ENCODE assay signal across 9 cellular contexts in genomic region chr12:24728366-24728765, GRCh38.
DNase-seq lines count a peak whose midpoint lies in the region; ATAC-seq and TF ChIP-seq lines count a peak whose summit lies in the region.
"Had no signal": no experiment of that assay in that cellular context is flagged by ENCODE, and none has a peak within 500 bp of the region (broad histone marks: within the 10 kb centered on the region; RNA-seq: fewer than 3 reads in every experiment).

No MANE protein-coding gene starts in this region.

- peak; percentile 16 for DNase-seq in NCI-H1436 (lab: John Stamatoyannopoulos, UW)
- DNase-seq in NCI-H1436 treated with DMSO at 0.1 percent for 48 hours (lab: John Stamatoyannopoulos, UW) = no peak
- peak; percentile 24 for DNase-seq in HT-29 (ENCODE audit: low spot score)
- DNase-seq in WTC11 (ENCODE audit: low spot score) = no peak
- no peak for DNase-seq in right lobe of liver
- no peak for DNase-seq in lower leg skin (ENCODE audit: low spot score in 2 of 2)
- no peak for DNase-seq in activated CD4-positive, CD25-positive, alpha-beta regulatory T cell treated with anti-CD3 and anti-CD28 coated beads, Interleukin-2, amount 50 U/mL, for 72 hours
- DNase-seq: CD4-positive, CD25-positive, alpha-beta regulatory T cell had no signal

- H3K9me3 Mint-ChIP-seq in WTC11 = peaks cover 6% of the 10 kb centered on the region; the same call in 1 of the 2 replicates

- TF ChIP-seq POLR2A in right lobe of liver (IDR thresholded peaks at IDR 0.05) = no peak
- TF ChIP-seq POLR2A in lower leg skin (IDR thresholded peaks at IDR 0.05) = no peak

- no peak overlapping the region for H3K27ac ChIP-seq in right lobe of liver

- no peaks in the 10 kb centered on the region for H3K4me1 ChIP-seq in right lobe of liver

- no peaks in the 10 kb centered on the region for H3K27me3 Mint-ChIP-seq in WTC11 (ENCODE audit: low read depth)

- ATAC-seq in WTC11 (no peak; the same call in 1 of the 2 replicates), right lobe of liver (peak; percentile 56 to 68 (median 60)), GM18907 (IDR thresholded peaks at IDR 0.05; ENCODE audit: unreplicated experiment) (no peak)

- CTCF ChIA-PET in WTC11 (lab: Charles Lee) = interaction anchor here (0.5 kb wide), 1 partner anchor 1225 kb away, joined by 3 read pairs; no protein-coding TSS in a partner anchor

- intact Hi-C loops in right lobe of liver (cut with DNase I) (no loop called here), lower leg skin (cut with DNase I; ENCODE audit: low total_unique reads) (no loop called here)

- H3K27me3 ChIP-seq in right lobe of liver = peaks cover 0 to 5% of the 10 kb centered on the region in 2 donors

- H3K36me3 Mint-ChIP-seq in WTC11 = no peaks in the 10 kb centered on the region
- H3K36me3 Mint-ChIP-seq: CD4-positive, CD25-positive, alpha-beta regulatory T cell had no signal

- H3K36me3 ChIP-seq in right lobe of liver = no peaks in the 10 kb centered on the region

- no peaks in the 10 kb centered on the region for H3K9me3 ChIP-seq in right lobe of liver

- H3K4me3 Mint-ChIP-seq in WTC11 = no peak overlapping the region
- H3K4me3 Mint-ChIP-seq: CD4-positive, CD25-positive, alpha-beta regulatory T cell had no signal

- POLR2A ChIA-PET in WTC11 (lab: Charles Lee) = no interaction called here

- H3K27ac Mint-ChIP-seq in WTC11 = no peak overlapping the region
- H3K27ac Mint-ChIP-seq: CD4-positive, CD25-positive, alpha-beta regulatory T cell had no signal

- TF ChIP-seq CTCF in WTC11 (IDR thresholded peaks at IDR 0.05) = 0 out of 2 replicates have a peak, but pooled peaks have one; percentile 15
- peak; percentile 60 to 64 (median 62) for TF ChIP-seq CTCF in right lobe of liver (IDR thresholded peaks at IDR 0.05)
- TF ChIP-seq CTCF in lower leg skin (IDR thresholded peaks at IDR 0.05) = no peak

- no peaks in the 10 kb centered on the region for H3K4me1 Mint-ChIP-seq in WTC11
- H3K4me1 Mint-ChIP-seq: CD4-positive, CD25-positive, alpha-beta regulatory T cell had no signal

- H3K4me3 ChIP-seq in right lobe of liver (no peak overlapping the region), lower leg skin (ENCODE audit: low read depth, poor library complexity, severe bottlenecking) (no peak overlapping the region)

TF ChIP-seq in WTC11, 78 proteins besides CTCF, POLR2A, EP300 and RAD21:
- TF ChIP-seq FOXK1 (CRISPR knock-in tag; IDR thresholded peaks at IDR 0.05) (no peak), CREB1 (CRISPR knock-in tag; IDR thresholded peaks at IDR 0.05) (no peak), ZNF263 (CRISPR knock-in tag; IDR thresholded peaks at IDR 0.05; ENCODE audit: low read depth) (no peak)
- TF ChIP-seq, protein P1, sequence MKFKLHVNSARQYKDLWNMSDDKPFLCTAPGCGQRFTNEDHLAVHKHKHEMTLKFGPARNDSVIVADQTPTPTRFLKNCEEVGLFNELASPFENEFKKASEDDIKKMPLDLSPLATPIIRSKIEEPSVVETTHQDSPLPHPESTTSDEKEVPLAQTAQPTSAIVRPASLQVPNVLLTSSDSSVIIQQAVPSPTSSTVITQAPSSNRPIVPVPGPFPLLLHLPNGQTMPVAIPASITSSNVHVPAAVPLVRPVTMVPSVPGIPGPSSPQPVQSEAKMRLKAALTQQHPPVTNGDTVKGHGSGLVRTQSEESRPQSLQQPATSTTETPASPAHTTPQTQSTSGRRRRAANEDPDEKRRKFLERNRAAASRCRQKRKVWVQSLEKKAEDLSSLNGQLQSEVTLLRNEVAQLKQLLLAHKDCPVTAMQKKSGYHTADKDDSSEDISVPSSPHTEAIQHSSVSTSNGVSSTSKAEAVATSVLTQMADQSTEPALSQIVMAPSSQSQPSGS (CRISPR knock-in tag; IDR thresholded peaks at IDR 0.05; ENCODE audit: borderline replicate concordance, low read depth) = no peak

Comparison
In these comparisons a context has a peak if more than half of its experiments do, and no peak if none do; other contexts are left out.
1. DNase-seq: peak in NCI-H1436 (single experiment) and HT-29 (single experiment); none in NCI-H1436 treated with DMSO at 0.1 percent for 48 hours (single experiment), WTC11 (single experiment), right lobe of liver (0 of 3), lower leg skin (0 of 2) and activated CD4-positive, CD25-positive, alpha-beta regulatory T cell treated with anti-CD3 and anti-CD28 coated beads, Interleukin-2, amount 50 U/mL, for 72 hours (single experiment).
2. ATAC-seq: peak in right lobe of liver (4 of 4); none in WTC11 (single experiment) and GM18907 (single experiment).
3. CTCF ChIP-seq: peak in WTC11 (single experiment) and right lobe of liver (4 of 4); none in lower leg skin (0 of 3).